13 cellular contexts compared by ENCODE assay signal in the genomic region with DNA sequence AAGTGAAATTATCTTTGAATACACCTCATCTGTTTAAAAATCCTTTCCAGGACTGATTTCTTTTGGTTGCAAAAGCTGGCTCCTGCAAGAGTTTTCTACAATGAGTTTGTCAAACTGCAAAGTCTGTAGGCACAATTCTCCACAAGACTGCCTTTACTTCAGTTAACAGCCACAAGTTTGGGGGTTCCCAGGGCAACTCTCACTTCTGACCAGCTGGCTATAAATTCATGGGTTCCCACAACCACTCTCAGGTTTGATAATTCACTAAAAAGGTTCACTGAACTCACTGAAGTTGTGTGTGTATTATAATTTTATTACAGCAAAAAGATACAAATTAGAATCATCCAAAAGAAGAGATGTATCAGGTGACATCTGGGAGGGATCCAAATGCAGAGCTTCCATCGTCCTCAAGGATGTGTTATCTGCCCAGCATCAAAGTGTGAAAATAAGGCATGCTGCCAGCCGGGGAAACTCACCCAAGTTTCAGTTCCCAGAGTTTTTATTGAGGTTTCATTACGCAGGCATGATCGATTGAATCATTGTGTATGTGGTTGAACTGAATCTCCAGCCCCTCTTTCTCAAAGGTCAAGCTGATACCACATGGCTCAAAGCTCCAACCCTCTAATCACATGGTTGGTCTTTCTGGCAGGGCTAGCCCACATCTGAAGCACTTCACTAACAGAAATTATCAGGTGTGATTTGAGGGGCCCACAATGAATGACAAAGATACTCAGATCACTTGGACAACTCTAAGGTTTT. TPM values are rescaled to one million over a fixed set of nuclear protein-coding genes. Genes with fewer than 3 reads are reported as not detected.
DNase-seq lines count a peak whose midpoint lies in the region; ATAC-seq and TF ChIP-seq lines count a peak whose summit lies in the region.
"Had no signal": no experiment of that assay in that cellular context is flagged by ENCODE, and none has a peak within 500 bp of the region (broad histone marks: within the 10 kb centered on the region; RNA-seq: fewer than 3 reads in every experiment).

No MANE protein-coding gene starts in this region.

- H3K27me3 Mint-ChIP-seq in CD4-positive, alpha-beta memory T cell, result no peaks in the 10 kb centered on the region
- H3K27me3 Mint-ChIP-seq in WTC11 (ENCODE audit: low read depth), result no peaks in the 10 kb centered on the region

- ATAC-seq in GM19025 (IDR thresholded peaks at IDR 0.05; ENCODE audit: low read depth, unreplicated experiment), result peak; percentile 89
- ATAC-seq in GM21717 (IDR thresholded peaks at IDR 0.05; ENCODE audit: unreplicated experiment), result peak; percentile 80
- ATAC-seq in HG03108 (IDR thresholded peaks at IDR 0.05; ENCODE audit: unreplicated experiment), result peak; percentile 85
- ATAC-seq in WTC11, result no peak
- ATAC-seq: body of pancreas had no signal

- no peak overlapping the region for H2BK15ac ChIP-seq in mesenchymal stem cell (ENCODE audit: low read depth, poor library complexity, severe bottlenecking)

- no peak overlapping the region for H2BK12ac ChIP-seq in mesenchymal stem cell (ENCODE audit: low read length in 2 of 2)

- H3K27ac Mint-ChIP-seq in CD4-positive, alpha-beta memory T cell, result no peak overlapping the region
- H3K27ac Mint-ChIP-seq in WTC11, result no peak overlapping the region
- H3K27ac Mint-ChIP-seq: T-helper 1 cell treated with Interleukin-12 subunit alpha and Interleukin-12 subunit beta and Interleukin-4 antibody, amounts not matched to agents 30 μg/mL and 1 μg/mL, for 36 hours had no signal

- whole genome bisulfite sequencing in mesenchymal stem cell, result 82% methylated on average over 4 of the region's 4 CpGs

- H2AFZ ChIP-seq in mesenchymal stem cell (ENCODE audit: low read depth, low read length), result no peak overlapping the region

- H2BK5ac ChIP-seq in mesenchymal stem cell (ENCODE audit: low read depth, low read length, poor library complexity, severe bottlenecking), result peak overlapping the region; percentile 3

- DNase-seq in mesenchymal stem cell (no peak), WTC11 (ENCODE audit: low spot score) (no peak), SW480 (ENCODE audit: low spot score) (no peak), GM03348 (ENCODE audit: low spot score) (no peak)
- no peak for DNase-seq in CD4-positive, alpha-beta memory T cell
- DNase-seq: body of pancreas; GOT3; stimulated activated CD4-positive, alpha-beta T cell treated with anti-CD3 and anti-CD28 coated beads, Interleukin-2, amount 100 ng/mL, for 24 hours; thyroid gland had no signal

- H3K23ac ChIP-seq in mesenchymal stem cell (ENCODE audit: low read length in 2 of 2), result no peak overlapping the region

- H3K18ac ChIP-seq in mesenchymal stem cell (ENCODE audit: low read depth in 1 of 2, low read length in 2 of 2), result no peak overlapping the region

- no peaks in the 10 kb centered on the region for H3K4me1 ChIP-seq in mesenchymal stem cell (ENCODE audit: control insufficient read depth, insufficient read depth, low read depth, low read length)
- H3K4me1 ChIP-seq in CD4-positive, alpha-beta memory T cell (ENCODE audit: insufficient read depth, low read length), result no peaks in the 10 kb centered on the region
- H3K4me1 ChIP-seq: body of pancreas, thyroid gland had no signal

- H4K91ac ChIP-seq in mesenchymal stem cell (ENCODE audit: low read length), result no peak overlapping the region

- no peak overlapping the region for H4K8ac ChIP-seq in mesenchymal stem cell (ENCODE audit: low read length)

- no peak overlapping the region for H3K4me3 Mint-ChIP-seq in CD4-positive, alpha-beta memory T cell
- H3K4me3 Mint-ChIP-seq in WTC11, result no peak overlapping the region
- H3K4me3 Mint-ChIP-seq: T-helper 1 cell treated with Interleukin-12 subunit alpha and Interleukin-12 subunit beta and Interleukin-4 antibody, amounts not matched to agents 30 μg/mL and 1 μg/mL, for 36 hours had no signal

- CTCF ChIA-PET in CD4-positive, alpha-beta memory T cell (lab: Charles Lee; ENCODE audit: partially characterized antibody), result no interaction called here
- CTCF ChIA-PET in WTC11 (lab: Charles Lee), result interaction anchor here (0.9 to 1.4 kb wide), 2 partner anchors 17 to 23 kb away, joined by 4 read pairs; partner anchors contain the start of gene CCDC171

- no peak overlapping the region for H3K4ac ChIP-seq in mesenchymal stem cell (ENCODE audit: low read depth in 1 of 2, low read length in 2 of 2)

- intact Hi-C loops in CD4-positive, alpha-beta memory T cell (cut with micrococcal nuclease), result loop anchor here (5.0 kb wide), 1 partner anchor 172 kb away; no protein-coding TSS in a partner anchor

- no peak overlapping the region for H2AK5ac ChIP-seq in mesenchymal stem cell (ENCODE audit: low read length, severe bottlenecking)

- H3K4me1 Mint-ChIP-seq in CD4-positive, alpha-beta memory T cell, result peaks cover 0 to 6% (median 4%) of the 10 kb centered on the region in 4 donors
- H3K4me1 Mint-ChIP-seq in WTC11, result no peaks in the 10 kb centered on the region

- no peak overlapping the region for H3K9ac ChIP-seq in mesenchymal stem cell (ENCODE audit: low read length)

- H3K4me3 ChIP-seq in mesenchymal stem cell (ENCODE audit: insufficient read depth in 1 of 2, low read depth in 1 of 2, low read length in 2 of 2), result no peak overlapping the region
- H3K4me3 ChIP-seq in CD4-positive, alpha-beta memory T cell (ENCODE audit: low read length in 2 of 2), result no peak overlapping the region
- H3K4me3 ChIP-seq: body of pancreas, thyroid gland had no signal

- no peaks in the 10 kb centered on the region for H3K27me3 ChIP-seq in mesenchymal stem cell (ENCODE audit: control insufficient read depth in 1 of 2, insufficient read depth in 1 of 2, low read length in 2 of 2)
- H3K27me3 ChIP-seq in CD4-positive, alpha-beta memory T cell (ENCODE audit: insufficient read depth, low read length), result no peaks in the 10 kb centered on the region
- H3K27me3 ChIP-seq: body of pancreas, thyroid gland had no signal

- H2BK120ac ChIP-seq in mesenchymal stem cell (ENCODE audit: low read depth, low read length), result no peak overlapping the region

- H3K4me2 ChIP-seq in mesenchymal stem cell (ENCODE audit: low read length, poor library complexity, severe bottlenecking), result no peak overlapping the region

- no peak overlapping the region for H3K27ac ChIP-seq in mesenchymal stem cell (ENCODE audit: low read length, poor library complexity, severe bottlenecking)
- no peak overlapping the region for H3K27ac ChIP-seq in CD4-positive, alpha-beta memory T cell (ENCODE audit: low read depth, low read length)
- H3K27ac ChIP-seq: body of pancreas, thyroid gland had no signal

- no peak overlapping the region for H3K14ac ChIP-seq in mesenchymal stem cell (ENCODE audit: low read length in 2 of 2)

- TF ChIP-seq CTCF in WTC11 (IDR thresholded peaks at IDR 0.05), result no peak

- no peaks in the 10 kb centered on the region for H3K9me3 Mint-ChIP-seq in CD4-positive, alpha-beta memory T cell
- no peaks in the 10 kb centered on the region for H3K9me3 Mint-ChIP-seq in WTC11
- H3K9me3 Mint-ChIP-seq: T-helper 1 cell treated with Interleukin-12 subunit alpha and Interleukin-12 subunit beta and Interleukin-4 antibody, amounts not matched to agents 30 μg/mL and 1 μg/mL, for 36 hours had no signal

- no peaks in the 10 kb centered on the region for H3K9me3 ChIP-seq in mesenchymal stem cell (ENCODE audit: control insufficient read depth, low read length)
- H3K9me3 ChIP-seq in CD4-positive, alpha-beta memory T cell (ENCODE audit: control insufficient read depth in 1 of 2, low read length in 2 of 2), result no peaks in the 10 kb centered on the region
- H3K9me3 ChIP-seq: body of pancreas, thyroid gland had no signal

- H3K36me3 ChIP-seq in mesenchymal stem cell (ENCODE audit: control insufficient read depth in 1 of 2, insufficient read depth in 2 of 2, low read depth in 1 of 2, low read length in 2 of 2), result no peaks in the 10 kb centered on the region
- H3K36me3 ChIP-seq in CD4-positive, alpha-beta memory T cell (ENCODE audit: insufficient read depth, low read length), result no peaks in the 10 kb centered on the region
- H3K36me3 ChIP-seq: thyroid gland had no signal

- H3K79me1 ChIP-seq in mesenchymal stem cell (replicated peaks; ENCODE audit: low read length, poor library complexity, severe bottlenecking), result no peaks in the 10 kb centered on the region

- H3K36me3 Mint-ChIP-seq in CD4-positive, alpha-beta memory T cell, result no peaks in the 10 kb centered on the region
- H3K36me3 Mint-ChIP-seq in WTC11, result no peaks in the 10 kb centered on the region

- POLR2A ChIA-PET in CD4-positive, alpha-beta memory T cell (lab: Charles Lee; ENCODE audit: partially characterized antibody), result interaction anchor here (1.2 kb wide), 1 partner anchor 18 kb away, joined by 3 read pairs; no protein-coding TSS in a partner anchor
- POLR2A ChIA-PET in WTC11 (lab: Charles Lee), result no interaction called here

TF ChIP-seq in WTC11, 78 proteins besides CTCF, POLR2A, EP300 and RAD21 (continues in another document):
- TF ChIP-seq ZNF512 (CRISPR knock-in tag; IDR thresholded peaks at IDR 0.05; ENCODE audit: borderline replicate concordance), result no peak

RNA-seq across cellular contexts. Expression of gene PSIP1, which starts 19.0 kb away (rescaled TPM):
- 52.7 TPM for polyA plus RNA-seq in mesenchymal stem cell (2013, experiment 1 of 2)
- polyA plus RNA-seq in mesenchymal stem cell (2013, experiment 2 of 2), result 54.9 TPM
- 100 to 1,000 TPM; 181 to 188 TPM for total RNA-seq in CD4-positive, alpha-beta memory T cell
- polyA plus RNA-seq in CD4-positive, alpha-beta memory T cell, result 100 to 1,000 TPM in 1 of 2 donors, 10 to 100 TPM in 1; 75.1 to 144 TPM
- 302 to 321 TPM (median 311 TPM) in 3 replicates for total RNA-seq in WTC11 (2021)

RNA-seq across cellular contexts. Expression of gene CCDC171, which starts 23.1 kb away (rescaled TPM):
- polyA plus RNA-seq in mesenchymal stem cell (2013, experiment 1 of 2), result 0.51 TPM
- 0.49 TPM for polyA plus RNA-seq in mesenchymal stem cell (2013, experiment 2 of 2)
- 1 to 10 TPM; 1.8 to 1.9 TPM for total RNA-seq in CD4-positive, alpha-beta memory T cell
- polyA plus RNA-seq in CD4-positive, alpha-beta memory T cell, result under 1 TPM; 0.11 to 0.26 TPM
- total RNA-seq in WTC11 (2021), result 2.8 to 4.1 TPM (median 2.9 TPM) in 3 replicates
